ENCODE assay signal across 1 cellular context in the genomic region with DNA sequence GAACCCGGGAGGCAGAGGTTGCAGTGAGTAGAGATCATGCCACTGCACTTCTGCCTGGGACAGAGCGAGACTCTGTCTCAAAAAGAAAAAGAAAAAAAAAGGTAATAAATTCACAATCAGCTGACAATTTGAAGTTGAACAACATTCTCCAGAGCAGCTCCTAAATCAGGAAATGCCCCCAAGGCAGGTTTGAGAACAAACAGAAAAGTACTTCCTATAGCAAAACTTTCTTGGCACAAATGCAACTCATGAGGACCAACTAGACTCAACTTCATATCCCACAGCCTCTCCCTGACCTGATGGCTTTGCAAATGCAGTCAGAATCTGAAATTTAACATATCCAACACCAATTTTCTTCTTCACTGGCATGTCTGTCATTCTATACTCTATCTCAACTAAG.
TF ChIP-seq lines count a peak whose summit lies in the region.

No MANE protein-coding gene starts in this region.

TF ChIP-seq in GM23338, 12 proteins besides CTCF, POLR2A, EP300 and RAD21 (continued from another document):
- TF ChIP-seq, protein P1, sequence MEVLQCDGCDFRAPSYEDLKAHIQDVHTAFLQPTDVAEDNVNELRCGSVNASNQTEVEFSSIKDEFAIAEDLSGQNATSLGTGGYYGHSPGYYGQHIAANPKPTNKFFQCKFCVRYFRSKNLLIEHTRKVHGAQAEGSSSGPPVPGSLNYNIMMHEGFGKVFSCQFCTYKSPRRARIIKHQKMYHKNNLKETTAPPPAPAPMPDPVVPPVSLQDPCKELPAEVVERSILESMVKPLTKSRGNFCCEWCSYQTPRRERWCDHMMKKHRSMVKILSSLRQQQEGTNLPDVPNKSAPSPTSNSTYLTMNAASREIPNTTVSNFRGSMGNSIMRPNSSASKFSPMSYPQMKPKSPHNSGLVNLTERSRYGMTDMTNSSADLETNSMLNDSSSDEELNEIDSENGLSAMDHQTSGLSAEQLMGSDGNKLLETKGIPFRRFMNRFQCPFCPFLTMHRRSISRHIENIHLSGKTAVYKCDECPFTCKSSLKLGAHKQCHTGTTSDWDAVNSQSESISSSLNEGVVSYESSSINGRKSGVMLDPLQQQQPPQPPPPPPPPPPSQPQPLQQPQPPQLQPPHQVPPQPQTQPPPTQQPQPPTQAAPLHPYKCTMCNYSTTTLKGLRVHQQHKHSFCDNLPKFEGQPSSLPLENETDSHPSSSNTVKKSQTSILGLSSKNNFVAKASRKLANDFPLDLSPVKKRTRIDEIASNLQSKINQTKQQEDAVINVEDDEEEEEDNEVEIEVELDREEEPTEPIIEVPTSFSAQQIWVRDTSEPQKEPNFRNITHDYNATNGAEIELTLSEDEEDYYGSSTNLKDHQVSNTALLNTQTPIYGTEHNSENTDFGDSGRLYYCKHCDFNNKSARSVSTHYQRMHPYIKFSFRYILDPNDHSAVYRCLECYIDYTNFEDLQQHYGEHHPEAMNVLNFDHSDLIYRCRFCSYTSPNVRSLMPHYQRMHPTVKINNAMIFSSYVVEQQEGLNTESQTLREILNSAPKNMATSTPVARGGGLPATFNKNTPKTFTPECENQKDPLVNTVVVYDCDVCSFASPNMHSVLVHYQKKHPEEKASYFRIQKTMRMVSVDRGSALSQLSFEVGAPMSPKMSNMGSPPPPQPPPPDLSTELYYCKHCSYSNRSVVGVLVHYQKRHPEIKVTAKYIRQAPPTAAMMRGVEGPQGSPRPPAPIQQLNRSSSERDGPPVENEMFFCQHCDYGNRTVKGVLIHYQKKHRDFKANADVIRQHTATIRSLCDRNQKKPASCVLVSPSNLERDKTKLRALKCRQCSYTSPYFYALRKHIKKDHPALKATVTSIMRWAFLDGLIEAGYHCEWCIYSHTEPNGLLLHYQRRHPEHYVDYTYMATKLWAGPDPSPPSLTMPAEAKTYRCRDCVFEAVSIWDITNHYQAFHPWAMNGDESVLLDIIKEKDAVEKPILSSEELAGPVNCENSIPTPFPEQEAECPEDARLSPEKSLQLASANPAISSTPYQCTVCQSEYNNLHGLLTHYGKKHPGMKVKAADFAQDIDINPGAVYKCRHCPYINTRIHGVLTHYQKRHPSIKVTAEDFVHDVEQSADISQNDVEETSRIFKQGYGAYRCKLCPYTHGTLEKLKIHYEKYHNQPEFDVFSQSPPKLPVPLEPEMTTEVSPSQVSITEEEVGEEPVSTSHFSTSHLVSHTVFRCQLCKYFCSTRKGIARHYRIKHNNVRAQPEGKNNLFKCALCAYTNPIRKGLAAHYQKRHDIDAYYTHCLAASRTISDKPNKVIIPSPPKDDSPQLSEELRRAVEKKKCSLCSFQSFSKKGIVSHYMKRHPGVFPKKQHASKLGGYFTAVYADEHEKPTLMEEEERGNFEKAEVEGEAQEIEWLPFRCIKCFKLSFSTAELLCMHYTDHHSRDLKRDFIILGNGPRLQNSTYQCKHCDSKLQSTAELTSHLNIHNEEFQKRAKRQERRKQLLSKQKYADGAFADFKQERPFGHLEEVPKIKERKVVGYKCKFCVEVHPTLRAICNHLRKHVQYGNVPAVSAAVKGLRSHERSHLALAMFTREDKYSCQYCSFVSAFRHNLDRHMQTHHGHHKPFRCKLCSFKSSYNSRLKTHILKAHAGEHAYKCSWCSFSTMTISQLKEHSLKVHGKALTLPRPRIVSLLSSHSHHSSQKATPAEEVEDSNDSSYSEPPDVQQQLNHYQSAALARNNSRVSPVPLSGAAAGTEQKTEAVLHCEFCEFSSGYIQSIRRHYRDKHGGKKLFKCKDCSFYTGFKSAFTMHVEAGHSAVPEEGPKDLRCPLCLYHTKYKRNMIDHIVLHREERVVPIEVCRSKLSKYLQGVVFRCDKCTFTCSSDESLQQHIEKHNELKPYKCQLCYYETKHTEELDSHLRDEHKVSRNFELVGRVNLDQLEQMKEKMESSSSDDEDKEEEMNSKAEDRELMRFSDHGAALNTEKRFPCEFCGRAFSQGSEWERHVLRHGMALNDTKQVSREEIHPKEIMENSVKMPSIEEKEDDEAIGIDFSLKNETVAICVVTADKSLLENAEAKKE (CRISPR knock-in tag; IDR thresholded peaks at IDR 0.05), result no peak
